8 cellular contexts compared by ENCODE assay signal in genomic region chr3:133441867-133442270, GRCh38. TPM values are rescaled to one million over a fixed set of nuclear protein-coding genes. Genes with fewer than 3 reads are reported as not detected.
DNase-seq lines count a peak whose midpoint lies in the region; ATAC-seq and TF ChIP-seq lines count a peak whose summit lies in the region.

No MANE protein-coding gene starts in this region.

- TF ChIP-seq CTCF in MM.1S (IDR thresholded peaks at IDR 0.05; ENCODE audit: low read length) (no peak), upper lobe of left lung (IDR thresholded peaks at IDR 0.05) (no peak), glutamatergic neuron (IDR thresholded peaks at IDR 0.05; ENCODE audit: partially characterized antibody, unreplicated experiment) (no peak)

- no peaks in the 10 kb centered on the region for H3K9me2 ChIP-seq in MM.1S (replicated peaks; ENCODE audit: insufficient read depth, low read length)

- H3K36me3 Mint-ChIP-seq in glutamatergic neuron (ENCODE audit: unreplicated experiment): peaks cover 9% of the 10 kb centered on the region

- H4K20me1 ChIP-seq in MM.1S (ENCODE audit: insufficient read depth, low read length): no peaks in the 10 kb centered on the region

- H3K27me3 ChIP-seq in MM.1S (replicated peaks; ENCODE audit: insufficient read depth, low read length) (no peaks in the 10 kb centered on the region), upper lobe of left lung (no peaks in the 10 kb centered on the region)

- no peaks in the 10 kb centered on the region for H3K79me2 ChIP-seq in MM.1S (ENCODE audit: low read length)

- peaks cover 5% of the 10 kb centered on the region for H3K9me3 Mint-ChIP-seq in glutamatergic neuron (ENCODE audit: unreplicated experiment)

- H3K4me1 Mint-ChIP-seq in glutamatergic neuron (ENCODE audit: low read depth, unreplicated experiment): peaks cover 8% of the 10 kb centered on the region

- H3K4me3 Mint-ChIP-seq in glutamatergic neuron (ENCODE audit: unreplicated experiment): no peak overlapping the region

- H3K36me3 ChIP-seq in MM.1S (replicated peaks; ENCODE audit: insufficient read depth, low read length): no peaks in the 10 kb centered on the region
- H3K36me3 ChIP-seq in upper lobe of left lung: no peaks in the 10 kb centered on the region

- DNase-seq in MM.1S: peak; percentile 61
- peak; percentile 5 to 10 for DNase-seq in lung microvascular endothelial cell (ENCODE audit: low read depth in 2 of 2)
- DNase-seq in NCI-H748 treated with DMSO at 0.1 percent for 48 hours (lab: John Stamatoyannopoulos, UW): no peak
- no peak for DNase-seq in upper lobe of left lung
- DNase-seq in glutamatergic neuron: no peak
- no peak for DNase-seq in substantia nigra (lab: John Stamatoyannopoulos, UW)

- no peak overlapping the region for H3K27ac Mint-ChIP-seq in glutamatergic neuron (ENCODE audit: unreplicated experiment)

- H3K9me3 ChIP-seq in MM.1S (replicated peaks; ENCODE audit: insufficient read depth, low read length) (no peaks in the 10 kb centered on the region), upper lobe of left lung (no peaks in the 10 kb centered on the region)

- TF ChIP-seq EP300 in upper lobe of left lung (IDR thresholded peaks at IDR 0.05): no peak

- H3K4me2 ChIP-seq in MM.1S (ENCODE audit: low read depth, low read length): peak overlapping the region; percentile 93

- H3F3A ChIP-seq in MM.1S (ENCODE audit: insufficient read depth, low read length): peaks cover 31% of the 10 kb centered on the region

- peak overlapping the region; percentile 72 for H2AFZ ChIP-seq in MM.1S (ENCODE audit: low read length)

- peaks cover 5% of the 10 kb centered on the region for H3K27me3 Mint-ChIP-seq in glutamatergic neuron (ENCODE audit: unreplicated experiment)

- H3K27ac ChIP-seq in MM.1S (ENCODE audit: low read length): peak overlapping the region; percentile 45; the same call in 1 of the 2 replicates
- peak overlapping the region in 1 of 4 donors; percentile 49 for H3K27ac ChIP-seq in upper lobe of left lung
- H3K27ac ChIP-seq in substantia nigra (ENCODE audit: low read depth, low read length, poor library complexity, severe bottlenecking): no peak overlapping the region

- H3K4me3 ChIP-seq in MM.1S (ENCODE audit: low read length): peak overlapping the region; percentile 55
- peak overlapping the region in 1 of 4 donors; percentile 8 for H3K4me3 ChIP-seq in upper lobe of left lung

- ATAC-seq in GM18861 (IDR thresholded peaks at IDR 0.05; ENCODE audit: unreplicated experiment) (peak; percentile 53), GM21723 (IDR thresholded peaks at IDR 0.05; ENCODE audit: unreplicated experiment) (peak; percentile 75), upper lobe of left lung (ENCODE audit: low FRiP score in 2 of 2) (no peak)

- H3K4me1 ChIP-seq in MM.1S (ENCODE audit: low read length): peaks cover 50% of the 10 kb centered on the region
- peaks cover 0 to 11% (median 5%) of the 10 kb centered on the region in 4 donors for H3K4me1 ChIP-seq in upper lobe of left lung

- peak overlapping the region; percentile 52 for H3K9ac ChIP-seq in MM.1S (ENCODE audit: low read length)

- 38 to 47% methylated on average over 3 of the region's 3 CpGs for WGBS in upper lobe of left lung, 2 donors

- TF ChIP-seq POLR2A in upper lobe of left lung (IDR thresholded peaks at IDR 0.05): no peak

RNA-seq across cellular contexts. Expression of gene BFSP2, which starts 42.0 kb away (rescaled TPM):
- total RNA-seq in lung microvascular endothelial cell (not detected in 2 replicates), upper lobe of left lung (under 1 TPM in 1 of 6 donors, not detected in 5; 0.69 TPM), glutamatergic neuron (ENCODE audit: unreplicated experiment) (not detected)

Comparison
In these comparisons a context has a peak if more than half of its experiments do, and no peak if none do; other contexts are left out.
1. ATAC-seq: peak in GM18861 (single experiment) and GM21723 (single experiment); none in upper lobe of left lung (0 of 2).
2. DNase-seq: peak in MM.1S (single experiment) and lung microvascular endothelial cell (2 of 2); none in NCI-H748 treated with DMSO at 0.1 percent for 48 hours (single experiment), upper lobe of left lung (0 of 2), glutamatergic neuron (single experiment) and substantia nigra (0 of 49).